Comparison of ENCODE assay signal across 8 cellular contexts in the genomic region with DNA sequence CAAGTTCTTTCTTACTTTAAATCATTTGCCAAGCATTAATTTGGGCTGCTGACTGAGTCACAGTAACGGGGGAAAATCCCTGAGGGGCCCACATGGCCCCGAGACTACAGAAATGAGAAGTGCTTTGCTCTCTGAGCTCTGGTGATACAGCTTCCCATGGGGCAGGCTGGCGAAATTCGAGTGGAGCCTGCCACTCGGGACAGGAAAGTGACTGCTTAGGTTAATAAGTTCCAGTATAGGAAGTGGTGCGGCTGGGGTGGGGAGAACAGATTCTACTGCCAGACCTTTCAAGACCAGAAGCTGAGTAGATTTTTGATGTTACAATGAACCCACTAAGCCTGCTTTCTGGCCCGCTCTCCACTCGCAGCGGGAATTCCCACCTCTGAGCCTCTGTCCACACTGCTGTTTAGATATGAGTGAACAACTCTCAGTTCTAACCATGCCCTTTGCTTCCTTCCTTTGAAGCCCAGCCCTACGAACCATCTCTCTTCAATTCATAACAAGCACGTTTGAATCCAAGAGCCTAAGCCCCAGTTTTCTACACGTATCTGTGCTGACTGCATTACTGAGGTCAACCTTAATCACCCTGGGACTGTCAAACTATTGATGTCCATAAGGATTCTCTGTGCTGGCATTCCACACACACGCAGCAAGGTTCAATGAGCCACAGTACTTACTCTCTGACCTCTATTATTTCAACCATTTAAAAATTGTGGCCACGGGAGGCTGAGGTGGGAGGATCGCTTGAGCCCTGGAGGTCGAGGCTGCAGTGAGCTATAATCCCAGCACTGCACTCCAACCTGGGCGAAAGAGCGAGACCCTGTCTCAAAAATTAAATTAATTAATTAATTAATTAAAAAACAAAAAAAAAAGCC.
DNase-seq lines count a peak whose midpoint lies in the region; ATAC-seq lines count a peak whose summit lies in the region.

No MANE protein-coding gene starts in this region.

- DNase-seq in AG08395 (ENCODE audit: low spot score): peak; percentile 41
- peak; percentile 54 for DNase-seq in HK-2 (ENCODE audit: unreplicated experiment)
- DNase-seq in activated CD8-positive, alpha-beta memory T cell treated with anti-CD3 and anti-CD28 coated beads, Interleukin-2, amount 50 U/mL, for 48 hours: peak; percentile 87
- DNase-seq in germinal center (ENCODE audit: low spot score): peak; percentile 69
- peak; percentile 83 for DNase-seq in stimulated activated CD4-positive, alpha-beta T cell treated with anti-CD3 and anti-CD28 coated beads, Interleukin-2, amount 100 ng/mL, for 24 hours
- no peak for DNase-seq in NCI-H748 (lab: John Stamatoyannopoulos, UW; ENCODE audit: unreplicated experiment)
- DNase-seq in NCI-H446 treated with DMSO at 0.1 percent for 48 hours (lab: John Stamatoyannopoulos, UW): no peak

- peak; percentile 70 for ATAC-seq in GM19467 (IDR thresholded peaks at IDR 0.05; ENCODE audit: unreplicated experiment)

Comparison
In these comparisons a context has a peak if more than half of its experiments do, and no peak if none do; other contexts are left out.
1. DNase-seq: peak in AG08395 (single experiment), HK-2 (single experiment), activated CD8-positive, alpha-beta memory T cell treated with anti-CD3 and anti-CD28 coated beads, Interleukin-2, amount 50 U/mL, for 48 hours (single experiment), germinal center (single experiment) and stimulated activated CD4-positive, alpha-beta T cell treated with anti-CD3 and anti-CD28 coated beads, Interleukin-2, amount 100 ng/mL, for 24 hours (2 of 2); none in NCI-H748 (single experiment) and NCI-H446 treated with DMSO at 0.1 percent for 48 hours (single experiment).